ENCODE assay signal across 22 cellular contexts in genomic region chr14:77601846-77602609, GRCh38. TPM values are rescaled to one million over a fixed set of nuclear protein-coding genes. Genes with fewer than 3 reads are reported as not detected.
DNase-seq lines count a peak whose midpoint lies in the region; ATAC-seq and TF ChIP-seq lines count a peak whose summit lies in the region.
"Had no signal": no experiment of that assay in that cellular context is flagged by ENCODE, and none has a peak within 500 bp of the region (broad histone marks: within the 10 kb centered on the region; RNA-seq: fewer than 3 reads in every experiment).

No MANE protein-coding gene starts in this region.

- intact Hi-C loops in tibial artery (cut with DNase I; ENCODE audit: low total_unique reads): no loop called here

- no peak overlapping the region for H3K27ac ChIP-seq in tibial artery
- H3K27ac ChIP-seq: body of pancreas, heart right ventricle, right lobe of liver, uterus had no signal

- no peaks in the 10 kb centered on the region for H3K9me3 Mint-ChIP-seq in activated naive CD8-positive, alpha-beta T cell treated with anti-CD3 and anti-CD28 coated beads, Interleukin-2, amount 10 ng/mL, durations not matched to agents 7 days and 5 days

- peaks cover 0 to 2% (median 2%) of the 10 kb centered on the region in 3 donors for H3K36me3 ChIP-seq in tibial artery
- H3K36me3 ChIP-seq: right lobe of liver, uterus had no signal

- H3K27ac Mint-ChIP-seq in activated naive CD8-positive, alpha-beta T cell treated with anti-CD3 and anti-CD28 coated beads, Interleukin-2, amount 10 ng/mL, durations not matched to agents 7 days and 5 days: peak overlapping the region; percentile 13
- H3K27ac Mint-ChIP-seq: activated CD4-positive, alpha-beta T cell treated with anti-CD3 and anti-CD28 coated beads for 36 hours had no signal

- peaks cover 0 to 6% (median 2%) of the 10 kb centered on the region in 4 donors for H3K4me1 ChIP-seq in tibial artery
- H3K4me1 ChIP-seq: right lobe of liver, uterus had no signal

- H3K4me3 ChIP-seq in tibial artery: no peak overlapping the region
- H3K4me3 ChIP-seq: body of pancreas, heart right ventricle, right lobe of liver, uterus had no signal

- no peaks in the 10 kb centered on the region for H3K27me3 ChIP-seq in tibial artery
- H3K27me3 ChIP-seq: body of pancreas, heart right ventricle, right lobe of liver, uterus had no signal

- ATAC-seq in activated naive CD8-positive, alpha-beta T cell treated with anti-CD3 and anti-CD28 coated beads, Interleukin-2, amount 10 ng/mL, durations not matched to agents 7 days and 5 days (ENCODE audit: low read depth): no peak
- ATAC-seq: activated CD4-positive, alpha-beta T cell treated with anti-CD3 and anti-CD28 coated beads for 36 hours; body of pancreas; heart right ventricle; right lobe of liver had no signal

- POLR2A ChIA-PET in activated naive CD8-positive, alpha-beta T cell treated with anti-CD3 and anti-CD28 coated beads, Interleukin-2, amount 10 ng/mL, durations not matched to agents 7 days and 5 days (lab: Charles Lee): no interaction called here

- no peaks in the 10 kb centered on the region for H3K27me3 Mint-ChIP-seq in activated naive CD8-positive, alpha-beta T cell treated with anti-CD3 and anti-CD28 coated beads, Interleukin-2, amount 10 ng/mL, durations not matched to agents 7 days and 5 days
- H3K27me3 Mint-ChIP-seq: activated CD4-positive, alpha-beta T cell treated with anti-CD3 and anti-CD28 coated beads for 36 hours had no signal

- DNase-seq in A172 (ENCODE audit: low spot score): peak; percentile 46
- peak; percentile 43 for DNase-seq in EL
- no peak for DNase-seq in activated naive CD8-positive, alpha-beta T cell treated with anti-CD3 and anti-CD28 coated beads, Interleukin-2, amount 10 ng/mL, durations not matched to agents 7 days and 5 days
- peak; percentile 75 for DNase-seq in kidney tubule cell (ENCODE audit: low spot score)
- DNase-seq in tibial artery: no peak
- no peak for DNase-seq in cortex of kidney (lab: John Stamatoyannopoulos, UW)
- DNase-seq in nucleus accumbens (lab: John Stamatoyannopoulos, UW): no peak
- DNase-seq in SIG-M5 treated with dmso at 0.1 percent for 504 hours (lab: John Stamatoyannopoulos, UW; ENCODE audit: unreplicated experiment): no peak
- DNase-seq: activated CD4-positive, alpha-beta T cell treated with anti-CD3 and anti-CD28 coated beads for 36 hours; activated naive CD4-positive, alpha-beta T cell treated with Interleukin-2 at 50 U/mL for 16 hours; activated T-cell treated with anti-CD3 and anti-CD28 coated beads for 4 hours; body of pancreas; heart right ventricle; islet precursor cell; NCI-H1930; NCI-H510A treated with DMSO at 0.1 percent for 48 hours; occipital lobe; right lobe of liver; SHP77; stimulated activated CD4-positive, alpha-beta T cell treated with anti-CD3 and anti-CD28 coated beads, Interleukin-1b, Interleukin-23, amount 100 ng/mL, for 48 hours; T-helper 9 cell; uterus had no signal

- no peaks in the 10 kb centered on the region for H3K9me3 ChIP-seq in tibial artery
- H3K9me3 ChIP-seq: body of pancreas, heart right ventricle, right lobe of liver, uterus had no signal

- H3K4me3 Mint-ChIP-seq in activated naive CD8-positive, alpha-beta T cell treated with anti-CD3 and anti-CD28 coated beads, Interleukin-2, amount 10 ng/mL, durations not matched to agents 7 days and 5 days: no peak overlapping the region
- H3K4me3 Mint-ChIP-seq: activated CD4-positive, alpha-beta T cell treated with anti-CD3 and anti-CD28 coated beads for 36 hours had no signal

- H3K4me1 Mint-ChIP-seq in activated naive CD8-positive, alpha-beta T cell treated with anti-CD3 and anti-CD28 coated beads, Interleukin-2, amount 10 ng/mL, durations not matched to agents 7 days and 5 days: peaks cover 56% of the 10 kb centered on the region

- peaks cover 26% of the 10 kb centered on the region for H3K36me3 Mint-ChIP-seq in activated naive CD8-positive, alpha-beta T cell treated with anti-CD3 and anti-CD28 coated beads, Interleukin-2, amount 10 ng/mL, durations not matched to agents 7 days and 5 days

- no peak for TF ChIP-seq CTCF in tibial artery (IDR thresholded peaks at IDR 0.05)

RNA-seq across cellular contexts. Expression of gene SPTLC2, which starts 14.4 kb away (rescaled TPM):
- total RNA-seq in A172 (2014; rRNA removed; shearing (Covaris generic)): 17.6 and 23.0 TPM in 2 replicates
- 10 to 100 TPM; 57.1 to 60.6 TPM for total RNA-seq in activated naive CD8-positive, alpha-beta T cell treated with anti-CD3 and anti-CD28 coated beads, Interleukin-2, amount 10 ng/mL, durations not matched to agents 7 days and 5 days

Comparison
In these comparisons a context has a peak if more than half of its experiments do, and no peak if none do; other contexts are left out.
1. DNase-seq: peak in A172 (single experiment), EL (single experiment) and kidney tubule cell (single experiment); none in activated naive CD8-positive, alpha-beta T cell treated with anti-CD3 and anti-CD28 coated beads, Interleukin-2, amount 10 ng/mL, durations not matched to agents 7 days and 5 days (single experiment), tibial artery (0 of 2), cortex of kidney (single experiment), nucleus accumbens (0 of 56) and SIG-M5 treated with dmso at 0.1 percent for 504 hours (single experiment).